8 cellular contexts compared by ENCODE assay signal in genomic region chr7:10974717-10975032, GRCh38. TPM values are rescaled to one million over a fixed set of nuclear protein-coding genes. Genes with fewer than 3 reads are reported as not detected.
DNase-seq lines count a peak whose midpoint lies in the region; ATAC-seq, FAIRE-seq and TF ChIP-seq lines count a peak whose summit lies in the region.

No MANE protein-coding gene starts in this region.

- no peaks in the 10 kb centered on the region for H3K9me3 Mint-ChIP-seq in activated CD8-positive, alpha-beta memory T cell treated with anti-CD3 and anti-CD28 coated beads, Interleukin-2, amount 10 ng/mL, durations not matched to agents 7 days and 5 days (ENCODE audit: low read depth)

- H2AFZ ChIP-seq in osteoblast (ENCODE audit: low read length): peak overlapping the region; percentile 93

- CTCF ChIA-PET in activated CD8-positive, alpha-beta memory T cell treated with anti-CD3 and anti-CD28 coated beads, Interleukin-2, amount 10 ng/mL, durations not matched to agents 7 days and 5 days (lab: Charles Lee): interaction anchor here (2.0 kb wide), 1 partner anchor 11 kb away, joined by 4 read pairs; no protein-coding TSS in a partner anchor

- no peak overlapping the region for H3K27ac ChIP-seq in ectodermal cell (ENCODE audit: insufficient read depth, low read depth, low read length, poor library complexity, severe bottlenecking)
- peak overlapping the region; percentile 71 for H3K27ac ChIP-seq in osteoblast (ENCODE audit: low read depth, low read length)

- peak overlapping the region; percentile 67 for H3K4me3 ChIP-seq in ectodermal cell (ENCODE audit: insufficient read depth, low read depth, low read length)
- H3K4me3 ChIP-seq in osteoblast (ENCODE audit: insufficient read depth, low read length): peak overlapping the region; percentile 91

- DNase-seq in activated CD8-positive, alpha-beta memory T cell treated with anti-CD3 and anti-CD28 coated beads, Interleukin-2, amount 10 ng/mL, durations not matched to agents 7 days and 5 days: no peak
- DNase-seq in activated CD8-positive, alpha-beta memory T cell treated with anti-CD3 and anti-CD28 coated beads for 24 hours: no peak
- peak; percentile 56 for DNase-seq in NCI-H748 (lab: John Stamatoyannopoulos, UW; ENCODE audit: unreplicated experiment)
- DNase-seq in osteoblast (ENCODE audit: insufficient read length, low spot score, missing footprints): no peak
- no peak for DNase-seq in GM12891 (ENCODE audit: insufficient read length, low spot score)
- DNase-seq in stimulated activated CD4-positive, alpha-beta T cell treated with anti-CD3 and anti-CD28 coated beads, Interleukin-12 subunit alpha, Interleukin-12 subunit beta, amount 100 ng/mL, for 4 hours: no peak

- TF ChIP-seq CTCF in osteoblast (IDR thresholded peaks at IDR 0.05; ENCODE audit: extremely low read depth, low read depth, low read length): no peak

- TF ChIP-seq POLR2A in GM12891 (IDR thresholded peaks at IDR 0.05; ENCODE audit: low read depth, low read length): no peak

- no peaks in the 10 kb centered on the region for H3K9me3 ChIP-seq in ectodermal cell (ENCODE audit: control insufficient read depth, low read length)
- no peaks in the 10 kb centered on the region for H3K9me3 ChIP-seq in osteoblast (ENCODE audit: low read depth, low read length)

- no peak for FAIRE-seq in GM12891 (lab: Jason Lieb, UNC)

- H4K20me1 ChIP-seq in osteoblast (ENCODE audit: insufficient read depth, low read length): no peaks in the 10 kb centered on the region

- peaks cover 37% of the 10 kb centered on the region for H3K36me3 Mint-ChIP-seq in activated CD8-positive, alpha-beta memory T cell treated with anti-CD3 and anti-CD28 coated beads, Interleukin-2, amount 10 ng/mL, durations not matched to agents 7 days and 5 days

- peak overlapping the region; percentile 91 for H3K4me3 Mint-ChIP-seq in activated CD8-positive, alpha-beta memory T cell treated with anti-CD3 and anti-CD28 coated beads, Interleukin-2, amount 10 ng/mL, durations not matched to agents 7 days and 5 days

- H3K27me3 Mint-ChIP-seq in activated CD8-positive, alpha-beta memory T cell treated with anti-CD3 and anti-CD28 coated beads, Interleukin-2, amount 10 ng/mL, durations not matched to agents 7 days and 5 days: peaks cover 5% of the 10 kb centered on the region

- H3K27ac Mint-ChIP-seq in activated CD8-positive, alpha-beta memory T cell treated with anti-CD3 and anti-CD28 coated beads, Interleukin-2, amount 10 ng/mL, durations not matched to agents 7 days and 5 days: peak overlapping the region; percentile 85

- H3K4me1 ChIP-seq in ectodermal cell (ENCODE audit: control insufficient read depth, insufficient read depth, low read length) (no peaks in the 10 kb centered on the region), osteoblast (ENCODE audit: insufficient read depth, low read length) (peaks cover 7% of the 10 kb centered on the region)

- WGBS in ectodermal cell, 2 experiments: 28 to 55% methylated on average over 2 to 3 of the region's 3 CpGs

- peak overlapping the region; percentile 91 for H3K4me2 ChIP-seq in osteoblast (ENCODE audit: insufficient read depth, low read length)

- H3K27me3 ChIP-seq in ectodermal cell (ENCODE audit: control insufficient read depth, insufficient read depth, low read length, poor library complexity, severe bottlenecking): no peaks in the 10 kb centered on the region
- H3K27me3 ChIP-seq in osteoblast (ENCODE audit: insufficient read depth, low read length): no peaks in the 10 kb centered on the region

- H3K36me3 ChIP-seq in ectodermal cell (ENCODE audit: control insufficient read depth, insufficient read depth, low read length) (no peaks in the 10 kb centered on the region), osteoblast (ENCODE audit: insufficient read depth, low read length) (no peaks in the 10 kb centered on the region)

- ATAC-seq in activated CD8-positive, alpha-beta memory T cell treated with anti-CD3 and anti-CD28 coated beads, Interleukin-2, amount 10 ng/mL, durations not matched to agents 7 days and 5 days: no peak
- no peak for ATAC-seq in HG02970 (IDR thresholded peaks at IDR 0.05; ENCODE audit: low FRiP score, unreplicated experiment)

- H3K4me1 Mint-ChIP-seq in activated CD8-positive, alpha-beta memory T cell treated with anti-CD3 and anti-CD28 coated beads, Interleukin-2, amount 10 ng/mL, durations not matched to agents 7 days and 5 days: peaks cover 46% of the 10 kb centered on the region

- H3K79me2 ChIP-seq in osteoblast (ENCODE audit: insufficient read depth, low read length): peaks cover 14% of the 10 kb centered on the region

TF ChIP-seq in GM12891, 5 proteins besides CTCF, POLR2A, EP300 and RAD21:
- TF ChIP-seq POLR2AphosphoS5 (IDR thresholded peaks at IDR 0.05; ENCODE audit: low read depth, low read length): no peak
- TF ChIP-seq SPI1 (IDR thresholded peaks at IDR 0.05; ENCODE audit: low read depth, low read length): no peak
- TF ChIP-seq PAX5 (IDR thresholded peaks at IDR 0.05; ENCODE audit: insufficient read depth, low read length, severe bottlenecking): no peak
- TF ChIP-seq TAF1 (IDR thresholded peaks at IDR 0.05; ENCODE audit: low read depth, low read length): no peak
TF ChIP-seq in GM12891: peak in this region for 0.

RNA-seq across cellular contexts. Expression of gene PHF14, which starts 1.0 kb away (rescaled TPM):
- 10 to 100 TPM; 36.0 to 36.7 TPM for total RNA-seq in activated CD8-positive, alpha-beta memory T cell treated with anti-CD3 and anti-CD28 coated beads, Interleukin-2, amount 10 ng/mL, durations not matched to agents 7 days and 5 days
- 62.4 TPM for polyA plus RNA-seq in ectodermal cell (2013, experiment 1 of 4)
- 57.6 TPM for polyA plus RNA-seq in ectodermal cell (2013, experiment 2 of 4)
- polyA plus RNA-seq in ectodermal cell (2013, experiment 3 of 4): 67.3 TPM
- polyA plus RNA-seq in ectodermal cell (2013, experiment 4 of 4): 66.5 TPM
- total RNA-seq in osteoblast: 36.9 and 38.0 TPM in 2 replicates
- polyA plus RNA-seq in GM12891 (2012; ENCODE audit: low read depth, missing spikeins): 11.9 TPM
